Comparison of ENCODE assay signal across 7 cellular contexts in genomic region chr1:173867141-173867752, GRCh38. TPM values are rescaled to one million over a fixed set of nuclear protein-coding genes. Genes with fewer than 3 reads are reported as not detected.
DNase-seq lines count a peak whose midpoint lies in the region; ATAC-seq and TF ChIP-seq lines count a peak whose summit lies in the region.

No MANE protein-coding gene starts in this region.

- H3K27me3 ChIP-seq in H9 (ENCODE audit: insufficient read depth, low read length): no peaks in the 10 kb centered on the region
- no peaks in the 10 kb centered on the region for H3K27me3 ChIP-seq in endocrine pancreas (ENCODE audit: control insufficient read depth, insufficient read depth, low read length)

- no peaks in the 10 kb centered on the region for H3K4me1 ChIP-seq in H9 (ENCODE audit: insufficient read depth, low read length)
- peaks cover 10% of the 10 kb centered on the region for H3K4me1 ChIP-seq in endocrine pancreas (ENCODE audit: control insufficient read depth, insufficient read depth, low read length)

- peaks cover 3% of the 10 kb centered on the region; the same call in 1 of the 2 replicates for H3K27me3 Mint-ChIP-seq in H9 (ENCODE audit: low read depth)
- H3K27me3 Mint-ChIP-seq in nephron (ENCODE audit: low read depth): no peaks in the 10 kb centered on the region

- no peak overlapping the region for H2BK20ac ChIP-seq in H9 (ENCODE audit: low read depth, low read length, poor library complexity, severe bottlenecking)

- no peak for TF ChIP-seq CTCF in H9 (conservative IDR thresholded peaks at IDR 0.05)
- no peak for TF ChIP-seq CTCF in nephron (IDR thresholded peaks at IDR 0.05; ENCODE audit: unreplicated experiment in 3 of 3)

- H2BK15ac ChIP-seq in H9 (ENCODE audit: low read depth, low read length): no peak overlapping the region

- no CpG with 5 or more reads among the region's 32 CpGs for WGBS in H9 (ENCODE audit: extremely low coverage, insufficient read length, low lambda C conversion rate)

- no peak overlapping the region for H2AFZ ChIP-seq in H9 (ENCODE audit: low read length)

- H3K79me2 ChIP-seq in H9 (ENCODE audit: insufficient read depth, low read length): peaks cover 16% of the 10 kb centered on the region; the same call in 1 of the 2 replicates

- H3K9me3 Mint-ChIP-seq in H9 (peaks cover 0 to 9% of the 10 kb centered on the region in 2 experiments; a peak in 2 of 5 replicates), nephron (no peaks in the 10 kb centered on the region)

- H3K23me2 ChIP-seq in H9 (ENCODE audit: insufficient read length, low read depth, low read length, poor library complexity, severe bottlenecking): peaks cover 10% of the 10 kb centered on the region

- H4K20me1 ChIP-seq in H9 (ENCODE audit: control insufficient read depth, insufficient read depth, insufficient read length): no peaks in the 10 kb centered on the region

- peak overlapping the region; percentile 68 for H3K27ac ChIP-seq in H9 (ENCODE audit: insufficient read length, low read depth, low read length)

- H4K91ac ChIP-seq in H9 (ENCODE audit: insufficient read length, low read depth, low read length): no peak overlapping the region

- H3K79me1 ChIP-seq in H9 (ENCODE audit: insufficient read depth, low read depth, low read length, poor library complexity, severe bottlenecking): no peaks in the 10 kb centered on the region

- DNase-seq in H9 (peak; percentile 29), T-helper 1 cell (peak in 3 of 5 donors; percentile 8 to 17 (median 12)), OCI-M1 (lab: John Stamatoyannopoulos, UW) (no peak)

- no peak overlapping the region for H3T11ph ChIP-seq in H9 (ENCODE audit: low read length)

- no peak overlapping the region for H4K8ac ChIP-seq in H9 (replicated peaks; ENCODE audit: insufficient read length, low read depth, low read length)

- peak overlapping the region; percentile 98 for H3K9ac ChIP-seq in H9 (ENCODE audit: extremely low read depth, insufficient read length, low read length)
- no peak overlapping the region for H3K9ac ChIP-seq in endocrine pancreas (ENCODE audit: control insufficient read depth, insufficient read depth, low read length)

- H2BK5ac ChIP-seq in H9 (ENCODE audit: insufficient read length, low read length): peak overlapping the region; percentile 46

- H3K56ac ChIP-seq in H9 (ENCODE audit: insufficient read length, low read depth, low read length): peak overlapping the region; percentile 27

- H2BK120ac ChIP-seq in H9 (ENCODE audit: low read depth, low read length, poor library complexity, severe bottlenecking): no peak overlapping the region

- H3K36me3 Mint-ChIP-seq in H9 (ENCODE audit: insufficient read depth in 1 of 3, low read depth in 3 of 3) (peaks cover 54 to 65% (median 64%) of the 10 kb centered on the region in 3 experiments), nephron (ENCODE audit: low read depth) (peaks cover 55% of the 10 kb centered on the region)

- H3K4me2 ChIP-seq in H9 (ENCODE audit: insufficient read depth, insufficient read length, low read length): peak overlapping the region; percentile 51

- no peak overlapping the region; the same call in 1 of the 2 replicates for H3K4ac ChIP-seq in H9 (ENCODE audit: low read depth, low read length)

- H3K36me3 ChIP-seq in endocrine pancreas (ENCODE audit: control insufficient read depth, insufficient read depth, low read length): no peaks in the 10 kb centered on the region

- peak overlapping the region; percentile 95 for H4K5ac ChIP-seq in H9 (ENCODE audit: insufficient read length, low read depth, low read length)

- ATAC-seq in HG03280 (IDR thresholded peaks at IDR 0.05; ENCODE audit: unreplicated experiment) (no peak), HG03565 (IDR thresholded peaks at IDR 0.05; ENCODE audit: unreplicated experiment) (no peak)

- no peak overlapping the region for H2BK12ac ChIP-seq in H9 (ENCODE audit: insufficient read length, low read depth, low read length)

- no peak overlapping the region for H3K23ac ChIP-seq in H9 (ENCODE audit: insufficient read length, low read depth, low read length)

- H3K18ac ChIP-seq in H9 (ENCODE audit: insufficient read length, low read depth, low read length): peak overlapping the region; percentile 89

- H3K4me1 Mint-ChIP-seq in H9 (peaks cover 33 to 48% of the 10 kb centered on the region in 2 experiments), nephron (peaks cover 51% of the 10 kb centered on the region)

- peak overlapping the region; percentile 99 to 100 (median 99) for H3K27ac Mint-ChIP-seq in H9
- peak overlapping the region; percentile 87 to 97 (median 94) for H3K27ac Mint-ChIP-seq in nephron

- peak overlapping the region; percentile 78 for H3K14ac ChIP-seq in H9 (ENCODE audit: insufficient read depth, low read length)

- H2AK5ac ChIP-seq in H9 (ENCODE audit: insufficient read length, low read length): no peak overlapping the region

- H3K4me3 Mint-ChIP-seq in H9 (peak overlapping the region; percentile 98 to 99), nephron (peak overlapping the region; percentile 89 to 99 (median 93))

- H3K4me3 ChIP-seq in endocrine pancreas (ENCODE audit: control insufficient read depth, insufficient read depth, low read length): peak overlapping the region; percentile 44

- H3K9me3 ChIP-seq in H9 (ENCODE audit: control insufficient read depth, low read depth, low read length): no peaks in the 10 kb centered on the region
- H3K9me3 ChIP-seq in endocrine pancreas (ENCODE audit: control insufficient read depth, low read length): no peaks in the 10 kb centered on the region

RNA-seq across cellular contexts. Expression of gene GAS5, which starts 0.5 kb away (rescaled TPM):
- 677 and 690 TPM in 2 replicates for total RNA-seq in H9 (2021)

RNA-seq across cellular contexts. Expression of gene ZBTB37, which starts 0.9 kb away (rescaled TPM):
- total RNA-seq in H9 (2021): 10.6 and 12.0 TPM in 2 replicates

RNA-seq across cellular contexts. Expression of gene CENPL, which starts 42.6 kb away (rescaled TPM):
- total RNA-seq in H9 (2021): 14.4 and 16.9 TPM in 2 replicates

RNA-seq across cellular contexts. Expression of gene DARS2, which starts 42.8 kb away (rescaled TPM):
- total RNA-seq in H9 (2021): 35.0 and 35.5 TPM in 2 replicates

RNA-seq across cellular contexts. Expression of gene SERPINC1, which starts 49.9 kb away (rescaled TPM):
- not detected in 2 replicates for total RNA-seq in H9 (2021)
